Comparison of ENCODE assay signal across 23 cellular contexts in the genomic region with DNA sequence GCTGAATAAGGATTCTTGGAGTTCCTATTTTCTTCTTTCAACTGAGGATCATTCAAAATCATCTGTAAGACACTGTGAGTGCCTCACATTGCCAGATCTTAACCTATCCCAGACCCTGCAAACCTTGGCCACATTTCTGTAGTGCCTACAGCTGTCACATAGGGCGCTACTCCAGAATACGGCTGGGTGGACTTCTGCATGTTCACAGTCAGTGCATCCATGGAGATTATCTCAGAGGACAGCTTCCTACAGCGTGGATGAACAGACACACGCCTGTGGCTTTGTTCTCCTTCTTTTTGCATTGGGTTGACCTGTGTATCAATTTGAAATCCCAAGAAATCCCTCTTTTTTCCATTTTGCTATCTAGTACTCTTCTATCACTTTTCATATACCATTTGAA.
"Had no signal": no experiment of that assay in that cellular context is flagged by ENCODE, and none has a peak within 500 bp of the region (broad histone marks: within the 10 kb centered on the region; RNA-seq: fewer than 3 reads in every experiment).

No MANE protein-coding gene starts in this region.

- H3K27ac Mint-ChIP-seq: memory B cell; mesothelial cell of epicardium; natural killer cell; stimulated activated memory B cell treated with anti-CD40 and anti-IgM and Interleukin-4, amounts not matched to agents 10 μg/mL and 1 μg/mL and 100 μg/mL, for 72 hours; stimulated activated naive CD8-positive, alpha-beta T cell treated with anti-CD3 and anti-CD28 coated beads, Interleukin-15, Interleukin-2, amounts not matched to agents 100 ng/mL and 50 ng/mL, for 24 hours had no signal

- H3K27ac ChIP-seq: dorsolateral prefrontal cortex, hepatocyte, left ventricle myocardium inferior, lower lobe of right lung, parathyroid adenoma, prostate gland, right lobe of liver, tibial artery, upper lobe of right lung, vagina had no signal

- H3K9me3 ChIP-seq: left ventricle myocardium inferior, lower lobe of right lung, prostate gland, right lobe of liver, tibial artery, upper lobe of right lung, vagina had no signal

- DNase-seq: dorsolateral prefrontal cortex; effector CD8-positive, alpha-beta T cell; foreskin melanocyte; head of caudate nucleus; kidney; left cardiac atrium; left ventricle myocardium inferior; lower lobe of right lung; natural killer cell; right lobe of liver; stimulated activated CD4-positive, alpha-beta T cell treated with anti-CD3 and anti-CD28 coated beads, Interleukin-15, amount 100 ng/mL, for 24 hours; stimulated activated CD4-positive, alpha-beta T cell treated with anti-CD3 and anti-CD28 coated beads, Interleukin-1b, Interleukin-23, amount 100 ng/mL, for 48 hours; stimulated activated CD4-positive, alpha-beta T cell treated with anti-CD3 and anti-CD28 coated beads, Interleukin-4, amount 100 ng/mL, for 24 hours; tibial artery; upper lobe of right lung had no signal

- H3K36me3 ChIP-seq: left ventricle myocardium inferior, lower lobe of right lung, prostate gland, right lobe of liver, tibial artery, upper lobe of right lung, vagina had no signal

- H3K4me3 Mint-ChIP-seq: memory B cell; stimulated activated memory B cell treated with anti-CD40 and anti-IgM and Interleukin-4, amounts not matched to agents 10 μg/mL and 1 μg/mL and 100 μg/mL, for 72 hours; stimulated activated naive CD8-positive, alpha-beta T cell treated with anti-CD3 and anti-CD28 coated beads, Interleukin-15, Interleukin-2, amounts not matched to agents 100 ng/mL and 50 ng/mL, for 24 hours had no signal

- H3K27me3 ChIP-seq: tibial artery, vagina had no signal

- H3K36me3 Mint-ChIP-seq: memory B cell; mesothelial cell of epicardium; natural killer cell; stimulated activated memory B cell treated with anti-CD40 and anti-IgM and Interleukin-4, amounts not matched to agents 10 μg/mL and 1 μg/mL and 100 μg/mL, for 72 hours had no signal

- H3K4me1 ChIP-seq: prostate gland had no signal

- H3K4me3 ChIP-seq: dorsolateral prefrontal cortex, hepatocyte, left ventricle myocardium inferior, lower lobe of right lung, prostate gland, right lobe of liver, tibial artery, upper lobe of right lung, vagina had no signal

- H3K9me3 Mint-ChIP-seq: memory B cell; mesothelial cell of epicardium; natural killer cell; stimulated activated memory B cell treated with anti-CD40 and anti-IgM and Interleukin-4, amounts not matched to agents 10 μg/mL and 1 μg/mL and 100 μg/mL, for 72 hours; stimulated activated naive CD8-positive, alpha-beta T cell treated with anti-CD3 and anti-CD28 coated beads, Interleukin-15, Interleukin-2, amounts not matched to agents 100 ng/mL and 50 ng/mL, for 24 hours had no signal
